Comparison of ENCODE assay signal across 10 cellular contexts in the genomic region with DNA sequence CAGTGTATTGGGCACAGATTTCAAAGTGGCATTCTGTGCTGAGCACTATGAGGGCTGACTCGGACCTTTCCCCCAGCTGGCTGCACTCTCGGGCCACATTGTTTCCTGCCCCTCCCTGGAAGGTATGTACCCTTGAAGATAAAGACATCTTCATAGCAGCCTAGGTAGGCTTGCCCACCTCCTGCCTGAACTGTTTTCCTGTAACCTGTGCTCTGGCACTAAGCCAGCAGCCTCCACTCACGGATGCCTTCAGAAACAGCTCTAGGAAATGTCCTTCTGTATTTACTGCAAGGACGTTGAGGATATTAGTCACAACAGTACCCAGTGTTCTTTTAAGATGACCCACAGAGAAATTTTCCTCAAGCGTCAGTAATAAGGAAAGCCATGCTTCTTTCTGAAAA. TPM values are rescaled to one million over a fixed set of nuclear protein-coding genes. Genes with fewer than 3 reads are reported as not detected.
DNase-seq lines count a peak whose midpoint lies in the region; ATAC-seq and TF ChIP-seq lines count a peak whose summit lies in the region.
"Had no signal": no experiment of that assay in that cellular context is flagged by ENCODE, and none has a peak within 500 bp of the region (broad histone marks: within the 10 kb centered on the region; RNA-seq: fewer than 3 reads in every experiment).

No MANE protein-coding gene starts in this region.

- no peaks in the 10 kb centered on the region for H3K79me2 ChIP-seq in ACC112 (ENCODE audit: control insufficient read depth, insufficient read depth, low read length, unreplicated experiment)

- peak overlapping the region; percentile 88 for H3K27ac ChIP-seq in ACC112 (ENCODE audit: low read depth, low read length)
- peak overlapping the region in 2 of 4 donors; percentile 32 to 49 for H3K27ac ChIP-seq in body of pancreas
- H3K27ac ChIP-seq in left lung: peak overlapping the region; percentile 41 to 75
- no peak overlapping the region for H3K27ac ChIP-seq in aorta (ENCODE audit: low read depth in 1 of 2, low read length in 2 of 2)

- peaks cover 40% of the 10 kb centered on the region for H3K4me1 ChIP-seq in ACC112 (ENCODE audit: control insufficient read depth, insufficient read depth, low read length, unreplicated experiment)
- peaks cover 51% of the 10 kb centered on the region for H3K4me1 ChIP-seq in body of pancreas
- H3K4me1 ChIP-seq in left lung: peaks cover 36 to 76% of the 10 kb centered on the region in 2 donors
- peaks cover 0 to 6% of the 10 kb centered on the region in 2 donors for H3K4me1 ChIP-seq in aorta (ENCODE audit: control insufficient read depth in 1 of 2, insufficient read depth in 2 of 2, low read length in 2 of 2)

- H3K27me3 ChIP-seq in ACC112 (ENCODE audit: insufficient read depth, low read length) (no peaks in the 10 kb centered on the region), body of pancreas (no peaks in the 10 kb centered on the region), left lung (no peaks in the 10 kb centered on the region), H7 (ENCODE audit: control insufficient read depth, insufficient read depth, low read length) (no peaks in the 10 kb centered on the region), aorta (ENCODE audit: control insufficient read depth in 1 of 2, insufficient read depth in 2 of 2, low read length in 1 of 2) (no peaks in the 10 kb centered on the region)

- H3K4me3 ChIP-seq in ACC112 (ENCODE audit: low read depth, low read length) (no peak overlapping the region), body of pancreas (no peak overlapping the region), left lung (no peak overlapping the region), H7 (ENCODE audit: insufficient read depth, low read depth, low read length) (no peak overlapping the region), aorta (ENCODE audit: low read length in 2 of 2) (no peak overlapping the region)

- ATAC-seq in body of pancreas (no peak), left lung (peak; percentile 25), aorta (ENCODE audit: low FRiP score) (no peak), GM18498 (IDR thresholded peaks at IDR 0.05; ENCODE audit: unreplicated experiment) (no peak)

- H3K9me3 ChIP-seq in body of pancreas (no peaks in the 10 kb centered on the region), left lung (no peaks in the 10 kb centered on the region), aorta (ENCODE audit: control insufficient read depth, low read length) (no peaks in the 10 kb centered on the region)

- no peak for TF ChIP-seq CTCF in body of pancreas (IDR thresholded peaks at IDR 0.05)
- TF ChIP-seq CTCF in left lung (IDR thresholded peaks at IDR 0.05): no peak

- H2AFZ ChIP-seq in ACC112 (ENCODE audit: low read length, unreplicated experiment): no peak overlapping the region

- no peak for TF ChIP-seq POLR2A in body of pancreas (IDR thresholded peaks at IDR 0.05)

- no peaks in the 10 kb centered on the region for H3K36me3 ChIP-seq in ACC112 (ENCODE audit: insufficient read depth, low read length)
- H3K36me3 ChIP-seq in body of pancreas (replicated peaks in 1 of 2; ENCODE audit: insufficient read depth in 1 of 2, low read depth in 2 of 2): no peaks in the 10 kb centered on the region
- peaks cover 0 to 22% of the 10 kb centered on the region in 2 donors for H3K36me3 ChIP-seq in left lung
- H3K36me3 ChIP-seq in H7 (replicated peaks; ENCODE audit: control insufficient read depth, insufficient read depth, low read length): peaks cover 12% of the 10 kb centered on the region
- peaks cover 0 to 4% of the 10 kb centered on the region in 2 donors for H3K36me3 ChIP-seq in aorta (ENCODE audit: control insufficient read depth in 1 of 2, insufficient read depth in 2 of 2, low read length in 1 of 2)

- intact Hi-C loops in body of pancreas (cut with DNase I): no loop called here
- intact Hi-C loops in left lung (cut with DNase I): loop anchor here in 1 of 2 donors (10.0 kb wide), 1 partner anchor 425 kb away; no protein-coding TSS in a partner anchor
- intact Hi-C loops in aorta (cut with DNase I): no loop called here

- WGBS in body of pancreas, 2 donors: 50 to 52% methylated on average over 5 of the region's 5 CpGs
- 69 to 70% methylated on average over 5 of the region's 5 CpGs for WGBS in aorta, 2 donors

- DNase-seq in HT1080 (ENCODE audit: low read depth) (peak; percentile 40), body of pancreas (peak; percentile 36 to 60 (median 44)), left lung (peak in 1 of 2 donors; percentile 57), H7 (no peak), aorta (no peak), RKO (ENCODE audit: low spot score) (no peak)
- DNase-seq: DND-41, kidney glomerular epithelial cell had no signal

RNA-seq across cellular contexts. Expression of a gene that starts 43.7 kb away (rescaled TPM):
- 22.4 and 27.3 TPM in 2 replicates for total RNA-seq in HT1080 (2014; rRNA removed; shearing (Covaris generic))
- 21.0 and 21.2 TPM in 2 replicates for polyA plus RNA-seq in HT1080 (2015; cell fraction: cytosol; rRNA removed)
- 39.8 and 41.6 TPM in 2 replicates for polyA plus RNA-seq in HT1080 (2015; cell fraction: nucleus; rRNA removed)
- total RNA-seq in body of pancreas: 10 to 100 TPM; 12.2 to 14.0 TPM
- total RNA-seq in left lung: 10 to 100 TPM; 16.9 to 19.4 TPM
- total RNA-seq in H7 (2014; rRNA removed; shearing (Covaris generic)): 52.9 and 53.5 TPM in 2 replicates
- 10 to 100 TPM; 11.8 to 15.1 TPM for total RNA-seq in aorta
- 1 to 10 TPM; 2.3 to 4.5 TPM for polyA plus RNA-seq in aorta

RNA-seq across cellular contexts. Expression of a gene that starts 43.9 kb away (rescaled TPM):
- total RNA-seq in HT1080 (2014; rRNA removed; shearing (Covaris generic)): 14.0 and 21.2 TPM in 2 replicates
- 21.1 and 24.2 TPM in 2 replicates for polyA plus RNA-seq in HT1080 (2015; cell fraction: cytosol; rRNA removed)
- polyA plus RNA-seq in HT1080 (2015; cell fraction: nucleus; rRNA removed): 31.6 and 41.2 TPM in 2 replicates
- total RNA-seq in body of pancreas (10 to 100 TPM in 1 of 2 donors, 1 to 10 TPM in 1; 8.8 to 12.5 TPM), left lung (10 to 100 TPM; 25.7 to 28.1 TPM), aorta (10 to 100 TPM; 33.9 to 43.5 TPM)
- total RNA-seq in H7 (2014; rRNA removed; shearing (Covaris generic)): 12.7 and 22.5 TPM in 2 replicates
- polyA plus RNA-seq in aorta: 1 to 10 TPM; 6.9 to 9.8 TPM

Comparison
In these comparisons a context has a peak if more than half of its experiments do, and no peak if none do; other contexts are left out.
1. H3K27ac ChIP-seq: peak in ACC112 (single experiment) and left lung (2 of 2); none in aorta (0 of 2).
2. DNase-seq: peak in HT1080 (single experiment) and body of pancreas (4 of 4); none in H7 (single experiment), aorta (0 of 2) and RKO (single experiment).